ENCODE assay signal across 14 cellular contexts in the genomic region with DNA sequence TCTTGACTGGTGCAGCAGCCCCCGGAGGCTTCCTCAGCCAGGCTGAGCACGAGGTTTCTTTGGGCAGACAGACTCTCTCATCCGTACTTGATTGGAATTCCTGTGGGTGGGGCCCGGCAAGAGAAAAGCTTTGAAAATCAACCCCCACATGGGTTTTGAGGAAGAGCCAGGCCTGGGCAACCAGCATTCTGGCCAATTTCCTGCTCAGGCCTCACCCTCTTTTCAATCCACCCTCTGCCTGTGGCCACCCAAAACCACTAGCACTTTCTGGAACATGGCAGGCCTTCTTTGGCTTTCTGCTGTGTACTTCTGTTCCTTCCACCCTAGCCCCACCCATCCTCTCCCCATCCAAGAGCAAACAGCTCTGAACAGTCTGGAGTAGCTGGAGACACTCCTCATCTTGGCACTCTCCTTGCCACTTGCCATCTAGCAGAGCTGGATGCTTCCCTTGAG. TPM values are rescaled to one million over a fixed set of nuclear protein-coding genes. Genes with fewer than 3 reads are reported as not detected.
A peak's percentile ranks its signal among the peaks of the same experiment; 100 is the strongest.
DNase-seq lines count a peak whose midpoint lies in the region; ATAC-seq, FAIRE-seq and TF ChIP-seq lines count a peak whose summit lies in the region.
"Had no signal": no experiment of that assay in that cellular context is flagged by ENCODE, and none has a peak within 500 bp of the region (broad histone marks: within the 10 kb centered on the region; RNA-seq: fewer than 3 reads in every experiment).

No MANE protein-coding gene starts in this region.

- H3K27me3 ChIP-seq in MG63, result peaks cover 7% of the 10 kb centered on the region
- peaks cover 10% of the 10 kb centered on the region for H3K27me3 ChIP-seq in endodermal cell (ENCODE audit: control insufficient read depth, insufficient read depth, low read length, poor library complexity, severe bottlenecking)

- peaks cover 54% of the 10 kb centered on the region for H3K4me1 ChIP-seq in A549
- no peaks in the 10 kb centered on the region for H3K4me1 ChIP-seq in endodermal cell (ENCODE audit: control insufficient read depth, insufficient read depth, low read length)

- H3K9ac ChIP-seq in endodermal cell (ENCODE audit: extremely low read depth, low read length, poor library complexity, severe bottlenecking), result no peak overlapping the region

- H3K9me3 ChIP-seq in A549, result no peaks in the 10 kb centered on the region
- no peaks in the 10 kb centered on the region for H3K9me3 ChIP-seq in MG63
- H3K9me3 ChIP-seq in endodermal cell (ENCODE audit: control insufficient read depth, low read length), result peaks cover 3% of the 10 kb centered on the region
- H3K9me3 ChIP-seq: heart right ventricle had no signal

- TF ChIP-seq EP300 in A549 (IDR thresholded peaks at IDR 0.05), result no peak

- TF ChIP-seq POLR2A in A549 (IDR thresholded peaks at IDR 0.05; ENCODE audit: low read length), result no peak

- CTCF ChIA-PET in A549 (lab: Yijun Ruan, JAX), result interaction anchor here (0.8 to 3.4 kb wide), 3 partner anchors 20 to 106 kb away, joined by 3 to 22 read pairs (median 4); no protein-coding TSS in a partner anchor

- H3K27ac ChIP-seq in A549, result peak overlapping the region; percentile 87 to 93
- no peak overlapping the region for H3K27ac ChIP-seq in endodermal cell (ENCODE audit: low read depth, low read length)
- H3K27ac ChIP-seq: heart right ventricle had no signal

- H3K36me3 ChIP-seq in MG63 (no peaks in the 10 kb centered on the region), endodermal cell (ENCODE audit: control insufficient read depth, insufficient read depth, low read length) (peaks cover 3% of the 10 kb centered on the region)
- H3K36me3 ChIP-seq: heart right ventricle had no signal

- H3K27ac Mint-ChIP-seq in endodermal cell, result peak overlapping the region; percentile 70
- H3K27ac Mint-ChIP-seq: naive thymus-derived CD8-positive, alpha-beta T cell had no signal

- ATAC-seq in A549 (no peak), HG02610 (IDR thresholded peaks at IDR 0.05; ENCODE audit: unreplicated experiment) (no peak), HG02870 (IDR thresholded peaks at IDR 0.05; ENCODE audit: unreplicated experiment) (no peak)
- ATAC-seq: naive thymus-derived CD8-positive, alpha-beta T cell had no signal

- no peak for FAIRE-seq in A549 (lab: Jason Lieb, UNC)

- peaks cover 15% of the 10 kb centered on the region for H3K36me3 Mint-ChIP-seq in endodermal cell (ENCODE audit: low read depth)
- H3K36me3 Mint-ChIP-seq: naive thymus-derived CD8-positive, alpha-beta T cell had no signal

- 88% methylated on average over 1 of the region's 4 CpGs for WGBS in A549 (ENCODE audit: missing lambda C conversion rate)
- 37 to 83% methylated on average over 2 to 4 of the region's 4 CpGs for WGBS in endodermal cell (ENCODE audit: insufficient coverage in 1 of 2, insufficient read length in 1 of 2), 2 experiments

- no peak for TF ChIP-seq CTCF in A549 (IDR thresholded peaks at IDR 0.05)
- no peak for TF ChIP-seq CTCF in endodermal cell (conservative IDR thresholded peaks at IDR 0.05)

- TF ChIP-seq RAD21 in A549 (conservative IDR thresholded peaks at IDR 0.05 in 1 of 2, IDR thresholded peaks at IDR 0.05 in 1 of 2), result no peak

- H3K4me2 ChIP-seq in A549, result peak overlapping the region; percentile 89

- DNase-seq in A549 (ENCODE audit: low read depth in 1 of 2, low spot score in 1 of 2), result peak in 1 of 2 experiments; percentile 46
- peak; percentile 8 for DNase-seq in MG63
- no peak for DNase-seq in endodermal cell
- peak; percentile 57 for DNase-seq in mucosa of gallbladder (ENCODE audit: low spot score)
- DNase-seq in activated T-cell treated with anti-CD3 and anti-CD28 coated beads for 4 hours, result no peak
- no peak for DNase-seq in DMS53 treated with DMSO at 0.1 percent for 48 hours (lab: John Stamatoyannopoulos, UW; ENCODE audit: unreplicated experiment)
- DNase-seq: activated CD4-positive, alpha-beta T cell treated with anti-CD3 and anti-CD28 coated beads for 48 hours; dermis blood vessel endothelial cell; heart right ventricle; Karpas-422; naive thymus-derived CD8-positive, alpha-beta T cell; NCI-H226 had no signal

- no peak overlapping the region; the same call in 2 of the 3 replicates for H3K4me3 ChIP-seq in A549
- H3K4me3 ChIP-seq in MG63, result no peak overlapping the region
- H3K4me3 ChIP-seq in endodermal cell (ENCODE audit: low read length), result no peak overlapping the region
- H3K4me3 ChIP-seq: heart right ventricle had no signal

- POLR2A ChIA-PET in A549 (lab: Yijun Ruan, JAX), result interaction anchor here (2.2 kb wide), 1 partner anchor 14 kb away, joined by 6 read pairs; no protein-coding TSS in a partner anchor

- no peak overlapping the region for H3K4me3 Mint-ChIP-seq in endodermal cell
- H3K4me3 Mint-ChIP-seq: naive thymus-derived CD8-positive, alpha-beta T cell had no signal

- H3K27me3 Mint-ChIP-seq in endodermal cell (ENCODE audit: insufficient read depth), result peaks cover 5% of the 10 kb centered on the region

- H3K4me1 Mint-ChIP-seq in endodermal cell, result peaks cover 20% of the 10 kb centered on the region

- H3K9me3 Mint-ChIP-seq in endodermal cell, result peaks cover 19% of the 10 kb centered on the region
- H3K9me3 Mint-ChIP-seq: naive thymus-derived CD8-positive, alpha-beta T cell had no signal

TF ChIP-seq in A549, 52 proteins besides CTCF, POLR2A, EP300 and RAD21:
- peak; percentile 31; the same call in 1 of the 2 replicates for TF ChIP-seq HOXB13 (CRISPR knock-in tag; IDR thresholded peaks at IDR 0.05; ENCODE audit: low read depth)
- TF ChIP-seq JUN (IDR thresholded peaks at IDR 0.05), result no peak
- TF ChIP-seq ZSCAN20 (CRISPR knock-in tag; IDR thresholded peaks at IDR 0.05), result no peak
- TF ChIP-seq EHF (CRISPR knock-in tag; IDR thresholded peaks at IDR 0.05), result no peak
- no peak for TF ChIP-seq KDM5A (IDR thresholded peaks at IDR 0.05)
- no peak for TF ChIP-seq RNF2 (IDR thresholded peaks at IDR 0.05; ENCODE audit: borderline replicate concordance, low read depth)
- peak; percentile 31; the same call in 1 of the 2 replicates for TF ChIP-seq ZNF302 (CRISPR knock-in tag; IDR thresholded peaks at IDR 0.05)
- no peak for TF ChIP-seq ZFP36 (IDR thresholded peaks at IDR 0.05; ENCODE audit: borderline replicate concordance, partially characterized antibody)
- TF ChIP-seq FOXS1 (CRISPR knock-in tag; IDR thresholded peaks at IDR 0.05), result no peak
- no peak for TF ChIP-seq HOXA7 (CRISPR knock-in tag; IDR thresholded peaks at IDR 0.05)

RNA-seq across cellular contexts. Expression of gene MYO5C, which starts 5.9 kb away (rescaled TPM):
- polyA plus RNA-seq in A549 (2011; rRNA removed) (26.9 and 27.6 TPM in 2 replicates), A549 (2017; fragmentation: RNase III; extraction: RNeasy Plus Mini Kit Qiagen cat#74134 plus additional on column Dnase treatment) (6.2 to 7.1 TPM (median 6.7 TPM) in 3 replicates)
- polyA plus RNA-seq in A549 (2012; cell fraction: cytosol; rRNA removed), result 6.4 and 7.2 TPM in 2 replicates
- polyA plus RNA-seq in A549 (2012; cell fraction: nucleus; rRNA removed), result 9.0 and 11.7 TPM in 2 replicates
- 45.7 and 64.6 TPM in 2 replicates for polyA minus RNA-seq in A549 (2011; rRNA and poly(A)+ RNA removed)
- not detected in 2 replicates for total RNA-seq in MG63 (2014; rRNA removed; shearing (Covaris generic); ENCODE audit: low replicate concordance)
- total RNA-seq in endodermal cell (10 to 100 TPM; 19.1 to 26.7 TPM), mucosa of gallbladder (40.1 TPM)
- polyA plus RNA-seq in endodermal cell (2013, experiment 1 of 2), result 5.1 TPM
- 6.3 TPM for polyA plus RNA-seq in endodermal cell (2013, experiment 2 of 2)

Comparison
In these comparisons a context has a peak if more than half of its experiments do, and no peak if none do; other contexts are left out.
1. DNase-seq: peak in MG63 (single experiment) and mucosa of gallbladder (single experiment); none in endodermal cell (single experiment), activated T-cell treated with anti-CD3 and anti-CD28 coated beads for 4 hours (single experiment) and DMS53 treated with DMSO at 0.1 percent for 48 hours (single experiment).
2. RNA of gene MYO5C, which starts 5.9 kb away (total RNA-seq): 40.1 TPM in mucosa of gallbladder (single experiment) and 19.1 to 26.7 TPM in endodermal cell; not detected in MG63; every median in the first group is over 10 times any median in the second.